Comparison of ENCODE assay signal across 25 cellular contexts in the genomic region with DNA sequence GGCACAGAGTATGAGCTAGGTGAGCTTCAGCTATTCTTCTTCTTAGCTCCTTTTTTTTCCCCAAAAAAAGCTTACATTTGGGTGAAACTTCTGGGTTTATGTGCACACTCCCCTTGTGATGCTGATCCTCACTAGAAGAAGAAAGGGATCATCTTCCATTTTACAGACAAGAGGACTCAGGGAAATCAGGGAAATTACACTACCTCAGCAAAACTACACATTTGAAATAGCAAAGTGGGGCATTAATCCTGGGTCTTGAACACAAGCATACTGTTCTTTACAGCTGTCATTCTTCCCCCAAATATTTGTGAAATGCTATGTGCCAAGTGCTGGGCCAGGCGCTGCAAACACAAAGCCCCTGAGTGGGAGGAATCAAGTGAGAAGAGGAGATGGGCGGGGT.
"Had no signal": no experiment of that assay in that cellular context is flagged by ENCODE, and none has a peak within 500 bp of the region (broad histone marks: within the 10 kb centered on the region; RNA-seq: fewer than 3 reads in every experiment).

No MANE protein-coding gene starts in this region.

- H3K4me2 ChIP-seq: hepatocyte had no signal

- H3K9me3 ChIP-seq: colonic mucosa, esophagus squamous epithelium, gastrocnemius medialis, left lung, lower lobe of right lung, mucosa of descending colon had no signal

- H3K27me3 ChIP-seq: colonic mucosa, gastrocnemius medialis, heart left ventricle, hepatocyte, left lung had no signal

- H2AFZ ChIP-seq: hepatocyte had no signal

- H3K27ac ChIP-seq: colonic mucosa, epithelial cell of prostate, esophagus squamous epithelium, gastrocnemius medialis, heart left ventricle, hepatocyte, left lung, lower lobe of right lung had no signal

- H3K36me3 ChIP-seq: colonic mucosa, esophagus squamous epithelium, gastrocnemius medialis, heart left ventricle, left lung, lower lobe of right lung had no signal

- ATAC-seq: effector memory CD8-positive, alpha-beta T cell; esophagus mucosa; gastrocnemius medialis; heart left ventricle; left cardiac atrium; left lung; left ventricle myocardium superior; mucosa of descending colon had no signal

- H3K4me3 ChIP-seq: colonic mucosa, esophagus squamous epithelium, gastrocnemius medialis, heart left ventricle, hepatocyte, left lung, lower lobe of right lung, mucosa of descending colon had no signal

- FAIRE-seq: endometrium, islet of Langerhans, keratinocyte had no signal

- DNase-seq: colonic mucosa; cortex of kidney; effector CD8-positive, alpha-beta T cell; effector memory CD8-positive, alpha-beta T cell; endodermal cell; erythroblast; esophagus squamous epithelium; foreskin fibroblast; foreskin melanocyte; gastrocnemius medialis; heart left ventricle; hypothalamus; left cardiac atrium; left lung; left ventricle myocardium superior; lower lobe of right lung; mesenchymal stem cell; mucosa of descending colon; naive B cell had no signal

- H3K79me2 ChIP-seq: hepatocyte had no signal

- H3K4me1 ChIP-seq: colonic mucosa, esophagus squamous epithelium, left lung, lower lobe of right lung had no signal
